Comparison of ENCODE assay signal across 20 cellular contexts in genomic region chrX:17542123-17542522, GRCh38.
DNase-seq lines count a peak whose midpoint lies in the region; ATAC-seq and TF ChIP-seq lines count a peak whose summit lies in the region.
"Had no signal": no experiment of that assay in that cellular context is flagged by ENCODE, and none has a peak within 500 bp of the region (broad histone marks: within the 10 kb centered on the region; RNA-seq: fewer than 3 reads in every experiment).

No MANE protein-coding gene starts in this region.

- H2AFZ ChIP-seq in neuronal stem cell (ENCODE audit: low read length): no peak overlapping the region
- H2AFZ ChIP-seq: GM23338 had no signal

- no peaks in the 10 kb centered on the region for H3K4me1 Mint-ChIP-seq in stimulated activated memory B cell treated with anti-CD40 and anti-IgM and Interleukin-4, amounts not matched to agents 10 μg/mL and 1 μg/mL and 100 μg/mL, for 72 hours

- H3K27me3 ChIP-seq in neuronal stem cell (ENCODE audit: control insufficient read depth in 3 of 3, insufficient read depth in 3 of 3, low read depth in 1 of 3, low read length in 3 of 3) (peaks cover 0 to 6% (median 0%) of the 10 kb centered on the region in 3 experiments), thyroid gland (no peaks in the 10 kb centered on the region)

- H3K36me3 Mint-ChIP-seq in stimulated activated memory B cell treated with anti-CD40 and anti-IgM and Interleukin-4, amounts not matched to agents 10 μg/mL and 1 μg/mL and 100 μg/mL, for 72 hours: no peaks in the 10 kb centered on the region

- no peak overlapping the region for H2AK5ac ChIP-seq in neuronal stem cell (ENCODE audit: low read depth, low read length)

- H3K9me3 Mint-ChIP-seq in stimulated activated memory B cell treated with anti-CD40 and anti-IgM and Interleukin-4, amounts not matched to agents 10 μg/mL and 1 μg/mL and 100 μg/mL, for 72 hours: no peaks in the 10 kb centered on the region
- H3K9me3 Mint-ChIP-seq: GM23338 had no signal

- peaks cover 6% of the 10 kb centered on the region for H3K27me3 Mint-ChIP-seq in stimulated activated memory B cell treated with anti-CD40 and anti-IgM and Interleukin-4, amounts not matched to agents 10 μg/mL and 1 μg/mL and 100 μg/mL, for 72 hours

- no peak overlapping the region for H3K9ac ChIP-seq in neuronal stem cell (ENCODE audit: low read depth, low read length, poor library complexity)

- ATAC-seq in Right ventricle myocardium inferior: peak; percentile 28
- ATAC-seq in stimulated activated memory B cell treated with anti-CD40 and anti-IgM and Interleukin-4, amounts not matched to agents 10 μg/mL and 1 μg/mL and 100 μg/mL, for 72 hours: no peak
- ATAC-seq: GM23338, Panc1 had no signal

- no peak overlapping the region for H3K4me3 Mint-ChIP-seq in stimulated activated memory B cell treated with anti-CD40 and anti-IgM and Interleukin-4, amounts not matched to agents 10 μg/mL and 1 μg/mL and 100 μg/mL, for 72 hours
- H3K4me3 Mint-ChIP-seq: GM23338 had no signal

- no peaks in the 10 kb centered on the region for H3K79me1 ChIP-seq in neuronal stem cell (ENCODE audit: low read depth, low read length)

- H2BK5ac ChIP-seq in neuronal stem cell (ENCODE audit: low read length): no peak overlapping the region

- H3K4me3 ChIP-seq in neuronal stem cell (ENCODE audit: low read length in 2 of 2) (no peak overlapping the region), thyroid gland (replicated peaks in 1 of 3) (no peak overlapping the region)
- H3K4me3 ChIP-seq: GM23338, HAP-1 had no signal

- WGBS in neuronal stem cell (ENCODE audit: extremely low coverage in 2 of 2, insufficient read length in 2 of 2, insufficient replicate concordance in 1 of 2), 2 donors: no CpG with 5 or more reads among the region's 3 CpGs
- 35 to 38% methylated on average over 1 to 2 of the region's 3 CpGs for WGBS in thyroid gland, 2 donors

- no peak overlapping the region for H2BK120ac ChIP-seq in neuronal stem cell (ENCODE audit: low read depth, low read length)

- no peak overlapping the region for H3K27ac Mint-ChIP-seq in stimulated activated memory B cell treated with anti-CD40 and anti-IgM and Interleukin-4, amounts not matched to agents 10 μg/mL and 1 μg/mL and 100 μg/mL, for 72 hours
- H3K27ac Mint-ChIP-seq: GM23338 had no signal

- TF ChIP-seq POLR2A in thyroid gland (IDR thresholded peaks at IDR 0.05): no peak

- intact Hi-C loops in Right ventricle myocardium inferior (cut with DNase I) (no loop called here), cardiac septum (cut with DNase I) (no loop called here), thyroid gland (cut with DNase I) (no loop called here)

- H2BK15ac ChIP-seq in neuronal stem cell (ENCODE audit: low read length): no peak overlapping the region

- H3K9me3 ChIP-seq in neuronal stem cell (replicated peaks in 1 of 2; ENCODE audit: control insufficient read depth in 2 of 2, insufficient read depth in 1 of 2, low read depth in 1 of 2, low read length in 2 of 2) (peaks cover 0 to 2% of the 10 kb centered on the region in 2 donors), thyroid gland (no peaks in the 10 kb centered on the region)
- H3K9me3 ChIP-seq: HAP-1 had no signal

- no peak overlapping the region for H3K23ac ChIP-seq in neuronal stem cell (ENCODE audit: low read depth, low read length, poor library complexity)

- H3K18ac ChIP-seq in neuronal stem cell (ENCODE audit: low read length): no peak overlapping the region

- H2BK12ac ChIP-seq in neuronal stem cell (ENCODE audit: low read length): no peak overlapping the region

- H4K91ac ChIP-seq in neuronal stem cell (ENCODE audit: low read depth, low read length, poor library complexity): no peak overlapping the region

- no peak overlapping the region for H3K27ac ChIP-seq in neuronal stem cell (replicated peaks; ENCODE audit: low read length)
- peak overlapping the region in 1 of 3 donors; percentile 2 for H3K27ac ChIP-seq in thyroid gland

- H3K4me2 ChIP-seq in neuronal stem cell (ENCODE audit: insufficient read depth, low read length, poor library complexity, severe bottlenecking): no peak overlapping the region
- H3K4me2 ChIP-seq: GM23338 had no signal

- H3K36me3 ChIP-seq in neuronal stem cell (replicated peaks in 1 of 2; ENCODE audit: control insufficient read depth in 2 of 2, insufficient read depth in 2 of 2, low read length in 2 of 2) (no peaks in the 10 kb centered on the region), thyroid gland (no peaks in the 10 kb centered on the region)
- H3K36me3 ChIP-seq: HAP-1 had no signal

- TF ChIP-seq CTCF in thyroid gland (IDR thresholded peaks at IDR 0.05): no peak

- no peak overlapping the region for H3K14ac ChIP-seq in neuronal stem cell (ENCODE audit: low read length)

- H4K8ac ChIP-seq in neuronal stem cell (ENCODE audit: low read depth, low read length): peak overlapping the region; percentile 65

- H3K4me1 ChIP-seq in neuronal stem cell (ENCODE audit: control insufficient read depth in 2 of 2, insufficient read depth in 1 of 2, low read depth in 1 of 2, low read length in 2 of 2): peaks cover 8 to 12% of the 10 kb centered on the region in 2 donors
- H3K4me1 ChIP-seq in thyroid gland: peaks cover 0 to 8% of the 10 kb centered on the region in 2 donors
- H3K4me1 ChIP-seq: HAP-1 had no signal

- no peak overlapping the region for H3K4ac ChIP-seq in neuronal stem cell (ENCODE audit: low read length)

- DNase-seq in Right ventricle myocardium inferior (ENCODE audit: missing footprints): no peak
- DNase-seq in cardiac septum (ENCODE audit: low spot score): no peak
- peak; percentile 79 for DNase-seq in cerebellar cortex (ENCODE audit: low spot score)
- no peak for DNase-seq in neuronal stem cell (ENCODE audit: low spot score)
- DNase-seq in thyroid gland: peak; percentile 81 to 82
- no peak for DNase-seq in UCSD-AML1 (lab: John Stamatoyannopoulos, UW; ENCODE audit: unreplicated experiment)
- no peak for DNase-seq in NAMALWA (ENCODE audit: low spot score)
- DNase-seq: AML-193, DMS53, GF-D8, KG1, NCI-H1105, NCI-H2081, NCI-H2171 treated with DMSO at 0.1 percent for 48 hours, NCI-H510A treated with DMSO at 0.1 percent for 48 hours, NCI-H748 treated with DMSO at 0.1 percent for 48 hours had no signal

Comparison
In these comparisons a context has a peak if more than half of its experiments do, and no peak if none do; other contexts are left out.
1. DNase-seq: peak in cerebellar cortex (single experiment) and thyroid gland (2 of 2); none in Right ventricle myocardium inferior (single experiment), cardiac septum (single experiment), neuronal stem cell (single experiment), UCSD-AML1 (single experiment) and NAMALWA (single experiment).